ENCODE assay signal across 8 cellular contexts in genomic region chr6:11538049-11538798, GRCh38. TPM values are rescaled to one million over a fixed set of nuclear protein-coding genes. Genes with fewer than 3 reads are reported as not detected.
DNase-seq lines count a peak whose midpoint lies in the region; ATAC-seq and TF ChIP-seq lines count a peak whose summit lies in the region.

No MANE protein-coding gene starts in this region.

- ATAC-seq in effector memory CD8-positive, alpha-beta T cell (replicated peaks), result peak; percentile 17
- peak; percentile 31 for ATAC-seq in stimulated activated naive CD8-positive, alpha-beta T cell treated with anti-CD3 and anti-CD28 coated beads, Interleukin-15, amount 100 ng/mL, for 72 hours
- ATAC-seq in omental fat pad (ENCODE audit: low FRiP score), result no peak

- no peak overlapping the region for H3K27ac Mint-ChIP-seq in activated CD4-positive, alpha-beta memory T cell treated with anti-CD3 and anti-CD28 coated beads, Interleukin-2, amount 10 ng/mL, durations not matched to agents 7 days and 5 days
- H3K27ac Mint-ChIP-seq in effector memory CD8-positive, alpha-beta T cell, result peak overlapping the region in 1 of 2 donors; percentile 77
- no peak overlapping the region for H3K27ac Mint-ChIP-seq in stimulated activated naive CD8-positive, alpha-beta T cell treated with anti-CD3 and anti-CD28 coated beads, Interleukin-15, amount 100 ng/mL, for 72 hours

- H3K79me2 ChIP-seq in GM23248 (ENCODE audit: insufficient read depth), result no peaks in the 10 kb centered on the region

- peak overlapping the region; percentile 76 for H2AFZ ChIP-seq in GM23248

- H3F3A ChIP-seq in GM23248 (ENCODE audit: insufficient read depth), result peaks cover 14% of the 10 kb centered on the region

- no peak overlapping the region for H3K27ac ChIP-seq in GM23248
- no peak overlapping the region for H3K27ac ChIP-seq in mesodermal cell (ENCODE audit: low read depth, low read length, severe bottlenecking)

- TF ChIP-seq CTCF in GM12864 (IDR thresholded peaks at IDR 0.05; ENCODE audit: low read depth, low read length, missing control alignments) (no peak), omental fat pad (IDR thresholded peaks at IDR 0.05) (no peak)

- H3K9ac ChIP-seq in GM23248, result peak overlapping the region; percentile 48

- H3K4me1 Mint-ChIP-seq in activated CD4-positive, alpha-beta memory T cell treated with anti-CD3 and anti-CD28 coated beads, Interleukin-2, amount 10 ng/mL, durations not matched to agents 7 days and 5 days, result peaks cover 12% of the 10 kb centered on the region
- peaks cover 6 to 14% of the 10 kb centered on the region in 2 donors for H3K4me1 Mint-ChIP-seq in effector memory CD8-positive, alpha-beta T cell (ENCODE audit: low read depth in 2 of 2)
- peaks cover 13% of the 10 kb centered on the region for H3K4me1 Mint-ChIP-seq in stimulated activated naive CD8-positive, alpha-beta T cell treated with anti-CD3 and anti-CD28 coated beads, Interleukin-15, amount 100 ng/mL, for 72 hours

- H3K9me3 ChIP-seq in GM23248 (ENCODE audit: low read depth) (no peaks in the 10 kb centered on the region), mesodermal cell (ENCODE audit: control insufficient read depth, low read length) (no peaks in the 10 kb centered on the region)

- H3K4me3 ChIP-seq in GM12864 (ENCODE audit: low read depth, low read length) (peak overlapping the region; percentile 75), GM23248 (peak overlapping the region; percentile 73), mesodermal cell (ENCODE audit: extremely low read depth, insufficient read depth, low read length, poor library complexity, severe bottlenecking) (peak overlapping the region; percentile 70)

- POLR2A ChIA-PET in activated CD4-positive, alpha-beta memory T cell treated with anti-CD3 and anti-CD28 coated beads, Interleukin-2, amount 10 ng/mL, durations not matched to agents 7 days and 5 days (lab: Charles Lee), result interaction anchor here (1.4 kb wide), 1 partner anchor 444 kb away, joined by 4 read pairs; no protein-coding TSS in a partner anchor

- in situ Hi-C loops in GM23248 (cut with MboI), result no loop called here

- DNase-seq in GM12864 (ENCODE audit: low read depth) (no peak), GM23248 (peak; percentile 52), M059J (ENCODE audit: low read depth) (peak; percentile 39), omental fat pad (ENCODE audit: low spot score) (no peak)
- DNase-seq in activated CD4-positive, alpha-beta memory T cell treated with anti-CD3 and anti-CD28 coated beads, Interleukin-2, amount 10 ng/mL, durations not matched to agents 7 days and 5 days, result peak; percentile 22
- peak in 2 of 3 experiments; percentile 9 to 12 for DNase-seq in effector memory CD8-positive, alpha-beta T cell
- DNase-seq in stimulated activated naive CD8-positive, alpha-beta T cell treated with anti-CD3 and anti-CD28 coated beads, Interleukin-15, amount 100 ng/mL, for 72 hours, result peak; percentile 23 to 32

- H3K9me3 Mint-ChIP-seq in activated CD4-positive, alpha-beta memory T cell treated with anti-CD3 and anti-CD28 coated beads, Interleukin-2, amount 10 ng/mL, durations not matched to agents 7 days and 5 days, result no peaks in the 10 kb centered on the region
- H3K9me3 Mint-ChIP-seq in effector memory CD8-positive, alpha-beta T cell, result no peaks in the 10 kb centered on the region
- no peaks in the 10 kb centered on the region for H3K9me3 Mint-ChIP-seq in stimulated activated naive CD8-positive, alpha-beta T cell treated with anti-CD3 and anti-CD28 coated beads, Interleukin-15, amount 100 ng/mL, for 72 hours

- 2% methylated on average over 22 to 25 of the region's 74 CpGs for WGBS in GM23248 (ENCODE audit: low coverage in 1 of 2, low lambda C conversion rate in 2 of 2, missing lambda C conversion rate in 2 of 2), 2 experiments
- WGBS in mesodermal cell (ENCODE audit: insufficient coverage in 2 of 2), 2 experiments, result 0 to 2% methylated on average over 40 to 44 of the region's 74 CpGs

- peak overlapping the region; percentile 73 for H3K4me2 ChIP-seq in GM23248 (ENCODE audit: unreplicated experiment)

- no peaks in the 10 kb centered on the region for H3K9me2 ChIP-seq in GM23248 (ENCODE audit: insufficient read depth)

- no peaks in the 10 kb centered on the region for H3K27me3 ChIP-seq in GM23248 (replicated peaks; ENCODE audit: insufficient read depth)

- peaks cover 44% of the 10 kb centered on the region for H3K27me3 Mint-ChIP-seq in activated CD4-positive, alpha-beta memory T cell treated with anti-CD3 and anti-CD28 coated beads, Interleukin-2, amount 10 ng/mL, durations not matched to agents 7 days and 5 days
- H3K27me3 Mint-ChIP-seq in effector memory CD8-positive, alpha-beta T cell, result peaks cover 10 to 13% of the 10 kb centered on the region in 2 donors
- peaks cover 11% of the 10 kb centered on the region for H3K27me3 Mint-ChIP-seq in stimulated activated naive CD8-positive, alpha-beta T cell treated with anti-CD3 and anti-CD28 coated beads, Interleukin-15, amount 100 ng/mL, for 72 hours

- CTCF ChIA-PET in activated CD4-positive, alpha-beta memory T cell treated with anti-CD3 and anti-CD28 coated beads, Interleukin-2, amount 10 ng/mL, durations not matched to agents 7 days and 5 days (lab: Charles Lee), result interaction anchor here (1.3 kb wide), 1 partner anchor 38 kb away, joined by 3 read pairs; no protein-coding TSS in a partner anchor

- peak overlapping the region; percentile 70 for H3K4me3 Mint-ChIP-seq in activated CD4-positive, alpha-beta memory T cell treated with anti-CD3 and anti-CD28 coated beads, Interleukin-2, amount 10 ng/mL, durations not matched to agents 7 days and 5 days
- H3K4me3 Mint-ChIP-seq in effector memory CD8-positive, alpha-beta T cell, result peak overlapping the region; percentile 81 to 86
- H3K4me3 Mint-ChIP-seq in stimulated activated naive CD8-positive, alpha-beta T cell treated with anti-CD3 and anti-CD28 coated beads, Interleukin-15, amount 100 ng/mL, for 72 hours, result peak overlapping the region; percentile 81 to 85

- no peaks in the 10 kb centered on the region; the same call in 1 of the 2 replicates for H3K4me1 ChIP-seq in GM23248 (ENCODE audit: insufficient read depth)
- H3K4me1 ChIP-seq in mesodermal cell (ENCODE audit: control insufficient read depth, insufficient read depth, low read length, poor library complexity, severe bottlenecking), result peaks cover 7% of the 10 kb centered on the region

- H3K36me3 ChIP-seq in GM23248 (ENCODE audit: low read depth) (no peaks in the 10 kb centered on the region), mesodermal cell (ENCODE audit: control insufficient read depth, insufficient read depth, low read length) (no peaks in the 10 kb centered on the region)

- H3K36me3 Mint-ChIP-seq in activated CD4-positive, alpha-beta memory T cell treated with anti-CD3 and anti-CD28 coated beads, Interleukin-2, amount 10 ng/mL, durations not matched to agents 7 days and 5 days (ENCODE audit: low read depth), result no peaks in the 10 kb centered on the region
- H3K36me3 Mint-ChIP-seq in effector memory CD8-positive, alpha-beta T cell (ENCODE audit: insufficient read depth), result no peaks in the 10 kb centered on the region

- H4K20me1 ChIP-seq in GM23248 (ENCODE audit: insufficient read depth), result no peaks in the 10 kb centered on the region

RNA-seq across cellular contexts. Expression of gene TMEM170B, which starts 0.7 kb away (rescaled TPM):
- total RNA-seq in GM23248 (2014; rRNA removed; shearing (Covaris generic)), result 0.54 and 0.63 TPM in 2 replicates
- polyA plus RNA-seq in GM23248 (2016; fragmentation: Nextera tagmentation; extraction: Ambion mirVana), result 0.14 TPM in 2 replicates
- total RNA-seq in M059J (2014; rRNA removed; shearing (Covaris generic)), result 1.2 and 4.0 TPM in 2 replicates
- under 1 TPM; 0.48 to 0.50 TPM for total RNA-seq in activated CD4-positive, alpha-beta memory T cell treated with anti-CD3 and anti-CD28 coated beads, Interleukin-2, amount 10 ng/mL, durations not matched to agents 7 days and 5 days
- polyA plus RNA-seq in mesodermal cell (2013, experiment 1 of 2), result 3.8 TPM
- 3.1 TPM for polyA plus RNA-seq in mesodermal cell (2013, experiment 2 of 2)
- 10 to 100 TPM in 1 of 4 donors, 1 to 10 TPM in 3; 7.0 to 11.9 (median 8.8) TPM for total RNA-seq in omental fat pad

Comparison
In these comparisons a context has a peak if more than half of its experiments do, and no peak if none do; other contexts are left out.
1. DNase-seq: peak in GM23248 (single experiment), M059J (single experiment), activated CD4-positive, alpha-beta memory T cell treated with anti-CD3 and anti-CD28 coated beads, Interleukin-2, amount 10 ng/mL, durations not matched to agents 7 days and 5 days (single experiment), effector memory CD8-positive, alpha-beta T cell (2 of 3) and stimulated activated naive CD8-positive, alpha-beta T cell treated with anti-CD3 and anti-CD28 coated beads, Interleukin-15, amount 100 ng/mL, for 72 hours (2 of 2); none in GM12864 (single experiment) and omental fat pad (single experiment).
2. Peak in every context shown above with its lines, with median percentiles within 50 percentile points of each other: H3K4me3 ChIP-seq and H3K4me3 Mint-ChIP-seq.